8 cellular contexts compared by ENCODE assay signal in genomic region chr14:24270537-24271133, GRCh38. TPM values are rescaled to one million over a fixed set of nuclear protein-coding genes. Genes with fewer than 3 reads are reported as not detected.
DNase-seq lines count a peak whose midpoint lies in the region; ATAC-seq and TF ChIP-seq lines count a peak whose summit lies in the region.

No MANE protein-coding gene starts in this region.

- peaks cover 4% of the 10 kb centered on the region; the same call in 1 of the 2 replicates for H3K36me3 ChIP-seq in iPS DF 6.9 (ENCODE audit: control insufficient read depth, insufficient read depth, low read length)

- H3K36me3 Mint-ChIP-seq in activated CD8-positive, alpha-beta memory T cell treated with anti-CD3 and anti-CD28 coated beads, Interleukin-2, amount 10 ng/mL, durations not matched to agents 7 days and 5 days = peaks cover 10% of the 10 kb centered on the region
- H3K36me3 Mint-ChIP-seq in activated B cell treated with CpG ODN at 0.5 μM for 24 hours (ENCODE audit: low read depth) = peaks cover 40% of the 10 kb centered on the region
- H3K36me3 Mint-ChIP-seq in stimulated activated naive B cell treated with anti-CD40 and anti-IgM and Interleukin-4, amounts not matched to agents 10 μg/mL and 1 μg/mL and 100 μg/mL, for 72 hours = peaks cover 25 to 31% of the 10 kb centered on the region in 2 donors

- no peaks in the 10 kb centered on the region for H3K9me3 ChIP-seq in iPS DF 6.9 (ENCODE audit: control insufficient read depth, insufficient read depth, low read length)

- no peak overlapping the region for H3K27ac ChIP-seq in iPS DF 6.9 (ENCODE audit: low read length)

- peak overlapping the region; percentile 84 for H3K4me3 Mint-ChIP-seq in activated CD8-positive, alpha-beta memory T cell treated with anti-CD3 and anti-CD28 coated beads, Interleukin-2, amount 10 ng/mL, durations not matched to agents 7 days and 5 days
- H3K4me3 Mint-ChIP-seq in activated B cell treated with CpG ODN at 0.5 μM for 24 hours = peak overlapping the region; percentile 90
- peak overlapping the region; percentile 93 to 95 for H3K4me3 Mint-ChIP-seq in stimulated activated naive B cell treated with anti-CD40 and anti-IgM and Interleukin-4, amounts not matched to agents 10 μg/mL and 1 μg/mL and 100 μg/mL, for 72 hours

- WGBS in iPS DF 6.9 (ENCODE audit: insufficient coverage, insufficient read length) = no CpG with 5 or more reads among the region's 13 CpGs

- peak overlapping the region; percentile 63; the same call in 1 of the 2 replicates for H3K4me3 ChIP-seq in iPS DF 6.9 (ENCODE audit: low read length)

- TF ChIP-seq CTCF in activated B cell treated with CpG ODN at 0.5 μM for 24 hours (IDR thresholded peaks at IDR 0.05) = no peak

- H3K27ac Mint-ChIP-seq in activated CD8-positive, alpha-beta memory T cell treated with anti-CD3 and anti-CD28 coated beads, Interleukin-2, amount 10 ng/mL, durations not matched to agents 7 days and 5 days = peak overlapping the region; percentile 93
- peak overlapping the region; percentile 94 for H3K27ac Mint-ChIP-seq in activated B cell treated with CpG ODN at 0.5 μM for 24 hours
- H3K27ac Mint-ChIP-seq in stimulated activated naive B cell treated with anti-CD40 and anti-IgM and Interleukin-4, amounts not matched to agents 10 μg/mL and 1 μg/mL and 100 μg/mL, for 72 hours = peak overlapping the region; percentile 92

- H3K9me3 Mint-ChIP-seq in activated CD8-positive, alpha-beta memory T cell treated with anti-CD3 and anti-CD28 coated beads, Interleukin-2, amount 10 ng/mL, durations not matched to agents 7 days and 5 days (ENCODE audit: low read depth) = no peaks in the 10 kb centered on the region
- H3K9me3 Mint-ChIP-seq in activated B cell treated with CpG ODN at 0.5 μM for 24 hours = no peaks in the 10 kb centered on the region
- H3K9me3 Mint-ChIP-seq in stimulated activated naive B cell treated with anti-CD40 and anti-IgM and Interleukin-4, amounts not matched to agents 10 μg/mL and 1 μg/mL and 100 μg/mL, for 72 hours = no peaks in the 10 kb centered on the region

- no peaks in the 10 kb centered on the region for H3K27me3 ChIP-seq in iPS DF 6.9 (ENCODE audit: control insufficient read depth, insufficient read depth, low read length)

- CTCF ChIA-PET in activated CD8-positive, alpha-beta memory T cell treated with anti-CD3 and anti-CD28 coated beads, Interleukin-2, amount 10 ng/mL, durations not matched to agents 7 days and 5 days (lab: Charles Lee) = interaction anchor here (0.6 to 16.6 kb wide), 25 partner anchors 8 to 397 kb away, joined by 3 to 275 read pairs (median 6); partner anchors contain the start of genes CHMP4A, CIDEB, DCAF11 and DHRS1
- CTCF ChIA-PET in activated B cell treated with CpG ODN at 0.5 μM for 24 hours (lab: Charles Lee) = interaction anchor here (0.6 to 2.5 kb wide), 14 partner anchors 9 to 159 kb away, joined by 3 to 30 read pairs (median 4); partner anchors contain the start of genes CBLN3, DHRS1, KHNYN and MDP1

- intact Hi-C loops in activated B cell treated with CpG ODN at 0.5 μM for 24 hours (cut with micrococcal nuclease) = loop anchor here (1.0 to 5.0 kb wide), 10 partner anchors 9 to 156 kb away; partner anchors contain the start of genes DCAF11, GMPR2, MDP1 and NEDD8

- H3K27me3 Mint-ChIP-seq in activated CD8-positive, alpha-beta memory T cell treated with anti-CD3 and anti-CD28 coated beads, Interleukin-2, amount 10 ng/mL, durations not matched to agents 7 days and 5 days = no peaks in the 10 kb centered on the region
- no peaks in the 10 kb centered on the region for H3K27me3 Mint-ChIP-seq in activated B cell treated with CpG ODN at 0.5 μM for 24 hours
- H3K27me3 Mint-ChIP-seq in stimulated activated naive B cell treated with anti-CD40 and anti-IgM and Interleukin-4, amounts not matched to agents 10 μg/mL and 1 μg/mL and 100 μg/mL, for 72 hours = no peaks in the 10 kb centered on the region

- no peak for DNase-seq in activated CD8-positive, alpha-beta memory T cell treated with anti-CD3 and anti-CD28 coated beads, Interleukin-2, amount 10 ng/mL, durations not matched to agents 7 days and 5 days
- DNase-seq in activated CD8-positive, alpha-beta memory T cell treated with anti-CD3 and anti-CD28 coated beads for 24 hours = no peak
- no peak for DNase-seq in activated B cell treated with CpG ODN at 0.5 μM for 24 hours
- DNase-seq in iPS DF 6.9 (ENCODE audit: low read depth, low spot score) = no peak
- no peak for DNase-seq in stimulated activated naive B cell treated with anti-CD40 and anti-IgM and Interleukin-4, amounts not matched to agents 10 μg/mL and 1 μg/mL and 100 μg/mL, for 72 hours
- DNase-seq in NCI-H774 (lab: John Stamatoyannopoulos, UW) = no peak
- DNase-seq in dedifferentiated amniotic fluid mesenchymal stem cell (ENCODE audit: extremely low spot score) = no peak
- DNase-seq in activated CD8-positive, alpha-beta memory T cell treated with anti-CD3 and anti-CD28 coated beads, Interleukin-2, amount 50 U/mL, for 48 hours = no peak

- POLR2A ChIA-PET in activated B cell treated with CpG ODN at 0.5 μM for 24 hours (lab: Charles Lee) = interaction anchor here (0.6 to 9.8 kb wide), 28 partner anchors 8 to 175 kb away, joined by 3 to 175 read pairs (median 7); partner anchors contain the start of genes CBLN3, CHMP4A, DCAF11 and DHRS1

- peaks cover 41% of the 10 kb centered on the region for H3K4me1 Mint-ChIP-seq in activated CD8-positive, alpha-beta memory T cell treated with anti-CD3 and anti-CD28 coated beads, Interleukin-2, amount 10 ng/mL, durations not matched to agents 7 days and 5 days
- H3K4me1 Mint-ChIP-seq in activated B cell treated with CpG ODN at 0.5 μM for 24 hours = peaks cover 55% of the 10 kb centered on the region
- peaks cover 34 to 48% of the 10 kb centered on the region in 2 donors for H3K4me1 Mint-ChIP-seq in stimulated activated naive B cell treated with anti-CD40 and anti-IgM and Interleukin-4, amounts not matched to agents 10 μg/mL and 1 μg/mL and 100 μg/mL, for 72 hours

- H3K4me1 ChIP-seq in iPS DF 6.9 (ENCODE audit: control insufficient read depth, insufficient read depth, low read length) = no peaks in the 10 kb centered on the region

- ATAC-seq in activated CD8-positive, alpha-beta memory T cell treated with anti-CD3 and anti-CD28 coated beads, Interleukin-2, amount 10 ng/mL, durations not matched to agents 7 days and 5 days = no peak
- no peak for ATAC-seq in activated B cell treated with CpG ODN at 0.5 μM for 24 hours (ENCODE audit: low read depth)
- no peak for ATAC-seq in stimulated activated naive B cell treated with anti-CD40 and anti-IgM and Interleukin-4, amounts not matched to agents 10 μg/mL and 1 μg/mL and 100 μg/mL, for 72 hours (replicated peaks)

RNA-seq across cellular contexts. Expression of gene RABGGTA, which starts 0.8 kb away (rescaled TPM):
- total RNA-seq in activated CD8-positive, alpha-beta memory T cell treated with anti-CD3 and anti-CD28 coated beads, Interleukin-2, amount 10 ng/mL, durations not matched to agents 7 days and 5 days = 10 to 100 TPM; 34.3 to 44.6 TPM
- total RNA-seq in activated B cell treated with CpG ODN at 0.5 μM for 24 hours = 53.6 and 70.5 TPM in 2 replicates

RNA-seq across cellular contexts. Expression of gene TGM1, which starts 7.7 kb away (rescaled TPM):
- 1 to 10 TPM; 3.0 to 5.1 TPM for total RNA-seq in activated CD8-positive, alpha-beta memory T cell treated with anti-CD3 and anti-CD28 coated beads, Interleukin-2, amount 10 ng/mL, durations not matched to agents 7 days and 5 days
- 6.4 and 6.5 TPM in 2 replicates for total RNA-seq in activated B cell treated with CpG ODN at 0.5 μM for 24 hours

RNA-seq across cellular contexts. Expression of gene TINF2, which starts 28.2 kb away (rescaled TPM):
- 100 to 1,000 TPM; 111 to 130 TPM for total RNA-seq in activated CD8-positive, alpha-beta memory T cell treated with anti-CD3 and anti-CD28 coated beads, Interleukin-2, amount 10 ng/mL, durations not matched to agents 7 days and 5 days
- total RNA-seq in activated B cell treated with CpG ODN at 0.5 μM for 24 hours = 197 and 205 TPM in 2 replicates

RNA-seq across cellular contexts. Expression of gene DHRS1, which starts 28.9 kb away (rescaled TPM):
- 10 to 100 TPM; 14.2 to 26.5 TPM for total RNA-seq in activated CD8-positive, alpha-beta memory T cell treated with anti-CD3 and anti-CD28 coated beads, Interleukin-2, amount 10 ng/mL, durations not matched to agents 7 days and 5 days
- total RNA-seq in activated B cell treated with CpG ODN at 0.5 μM for 24 hours = 32.5 and 33.9 TPM in 2 replicates

RNA-seq across cellular contexts. Expression of gene NOP9, which starts 29.0 kb away (rescaled TPM):
- 10 to 100 TPM; 34.2 to 38.3 TPM for total RNA-seq in activated CD8-positive, alpha-beta memory T cell treated with anti-CD3 and anti-CD28 coated beads, Interleukin-2, amount 10 ng/mL, durations not matched to agents 7 days and 5 days
- 30.5 and 36.4 TPM in 2 replicates for total RNA-seq in activated B cell treated with CpG ODN at 0.5 μM for 24 hours
